1 cellular context compared by ENCODE assay signal in the genomic region with DNA sequence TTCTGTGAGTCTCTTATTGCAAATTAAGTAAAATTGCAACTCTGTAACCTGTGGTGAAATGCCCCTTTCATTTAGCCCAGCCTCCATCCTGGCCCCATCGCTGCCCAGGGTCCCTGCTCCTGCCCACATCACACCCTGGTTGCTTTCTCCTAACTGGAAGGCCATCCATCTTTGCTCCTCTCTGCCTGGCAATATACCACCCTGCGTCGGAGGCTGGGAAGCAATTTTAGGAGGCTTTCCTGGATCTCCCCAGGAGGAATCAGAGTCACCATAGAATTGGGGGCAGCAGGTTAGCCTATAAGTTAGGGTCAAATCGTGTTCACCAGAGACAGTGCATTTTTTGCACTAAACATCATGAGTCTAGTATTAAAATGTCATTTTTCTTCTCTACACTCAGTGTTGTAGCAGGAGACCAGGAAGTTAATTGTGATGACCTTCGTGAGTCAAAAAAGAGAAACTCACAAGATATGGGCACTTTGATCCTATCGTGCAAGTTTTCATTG.
TF ChIP-seq lines count a peak whose summit lies in the region.

No MANE protein-coding gene starts in this region.

TF ChIP-seq in A549, 52 proteins besides CTCF, POLR2A, EP300 and RAD21:
- TF ChIP-seq RNF2 (IDR thresholded peaks at IDR 0.05; ENCODE audit: borderline replicate concordance, low read depth) (no peak), ESRRA (IDR thresholded peaks at IDR 0.05; ENCODE audit: borderline replicate concordance, low read length) (no peak), GATA3 (IDR thresholded peaks at IDR 0.05; ENCODE audit: borderline replicate concordance) (no peak), CEBPB (IDR thresholded peaks at IDR 0.05) (no peak), ZNF302 (CRISPR knock-in tag; IDR thresholded peaks at IDR 0.05) (no peak), HOXB13 (CRISPR knock-in tag; IDR thresholded peaks at IDR 0.05; ENCODE audit: low read depth) (no peak), EHMT2 (IDR thresholded peaks at IDR 0.05; ENCODE audit: low read depth) (no peak), JUN (IDR thresholded peaks at IDR 0.05) (no peak), MYC (IDR thresholded peaks at IDR 0.05; ENCODE audit: borderline replicate concordance, low read length) (no peak), CBX2 (IDR thresholded peaks at IDR 0.05; ENCODE audit: borderline replicate concordance, low read depth) (no peak), RFX5 (IDR thresholded peaks at IDR 0.05) (no peak), KDM1A (IDR thresholded peaks at IDR 0.05; ENCODE audit: low read depth) (no peak), BHLHE40 (IDR thresholded peaks at IDR 0.05; ENCODE audit: low read depth, low read length) (no peak), HOXA7 (CRISPR knock-in tag; IDR thresholded peaks at IDR 0.05) (no peak), POLR2AphosphoS2 (conservative IDR thresholded peaks at IDR 0.05; ENCODE audit: low read length) (no peak), CHD2 (IDR thresholded peaks at IDR 0.05; ENCODE audit: low read length, partially characterized antibody) (no peak), JUNB (IDR thresholded peaks at IDR 0.05) (no peak)
- TF ChIP-seq, protein P1, sequence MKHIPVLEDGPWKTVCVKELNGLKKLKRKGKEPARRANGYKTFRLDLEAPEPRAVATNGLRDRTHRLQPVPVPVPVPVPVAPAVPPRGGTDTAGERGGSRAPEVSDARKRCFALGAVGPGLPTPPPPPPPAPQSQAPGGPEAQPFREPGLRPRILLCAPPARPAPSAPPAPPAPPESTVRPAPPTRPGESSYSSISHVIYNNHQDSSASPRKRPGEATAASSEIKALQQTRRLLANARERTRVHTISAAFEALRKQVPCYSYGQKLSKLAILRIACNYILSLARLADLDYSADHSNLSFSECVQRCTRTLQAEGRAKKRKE (CRISPR knock-in tag; IDR thresholded peaks at IDR 0.05; ENCODE audit: low read depth): no peak
- TF ChIP-seq, protein P2, sequence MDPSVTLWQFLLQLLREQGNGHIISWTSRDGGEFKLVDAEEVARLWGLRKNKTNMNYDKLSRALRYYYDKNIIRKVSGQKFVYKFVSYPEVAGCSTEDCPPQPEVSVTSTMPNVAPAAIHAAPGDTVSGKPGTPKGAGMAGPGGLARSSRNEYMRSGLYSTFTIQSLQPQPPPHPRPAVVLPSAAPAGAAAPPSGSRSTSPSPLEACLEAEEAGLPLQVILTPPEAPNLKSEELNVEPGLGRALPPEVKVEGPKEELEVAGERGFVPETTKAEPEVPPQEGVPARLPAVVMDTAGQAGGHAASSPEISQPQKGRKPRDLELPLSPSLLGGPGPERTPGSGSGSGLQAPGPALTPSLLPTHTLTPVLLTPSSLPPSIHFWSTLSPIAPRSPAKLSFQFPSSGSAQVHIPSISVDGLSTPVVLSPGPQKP (IDR thresholded peaks at IDR 0.05; ENCODE audit: low read depth, low read length): no peak
- TF ChIP-seq, protein P3, sequence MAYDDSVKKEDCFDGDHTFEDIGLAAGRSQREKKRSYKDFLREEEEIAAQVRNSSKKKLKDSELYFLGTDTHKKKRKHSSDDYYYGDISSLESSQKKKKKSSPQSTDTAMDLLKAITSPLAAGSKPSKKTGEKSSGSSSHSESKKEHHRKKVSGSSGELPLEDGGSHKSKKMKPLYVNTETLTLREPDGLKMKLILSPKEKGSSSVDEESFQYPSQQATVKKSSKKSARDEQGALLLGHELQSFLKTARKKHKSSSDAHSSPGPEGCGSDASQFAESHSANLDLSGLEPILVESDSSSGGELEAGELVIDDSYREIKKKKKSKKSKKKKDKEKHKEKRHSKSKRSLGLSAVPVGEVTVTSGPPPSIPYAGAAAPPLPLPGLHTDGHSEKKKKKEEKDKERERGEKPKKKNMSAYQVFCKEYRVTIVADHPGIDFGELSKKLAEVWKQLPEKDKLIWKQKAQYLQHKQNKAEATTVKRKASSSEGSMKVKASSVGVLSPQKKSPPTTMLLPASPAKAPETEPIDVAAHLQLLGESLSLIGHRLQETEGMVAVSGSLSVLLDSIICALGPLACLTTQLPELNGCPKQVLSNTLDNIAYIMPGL (CRISPR knock-in tag; IDR thresholded peaks at IDR 0.05; ENCODE audit: borderline replicate concordance): no peak
TF ChIP-seq in A549: peak in this region for 0.
